ENCODE assay signal across 8 cellular contexts in the genomic region with DNA sequence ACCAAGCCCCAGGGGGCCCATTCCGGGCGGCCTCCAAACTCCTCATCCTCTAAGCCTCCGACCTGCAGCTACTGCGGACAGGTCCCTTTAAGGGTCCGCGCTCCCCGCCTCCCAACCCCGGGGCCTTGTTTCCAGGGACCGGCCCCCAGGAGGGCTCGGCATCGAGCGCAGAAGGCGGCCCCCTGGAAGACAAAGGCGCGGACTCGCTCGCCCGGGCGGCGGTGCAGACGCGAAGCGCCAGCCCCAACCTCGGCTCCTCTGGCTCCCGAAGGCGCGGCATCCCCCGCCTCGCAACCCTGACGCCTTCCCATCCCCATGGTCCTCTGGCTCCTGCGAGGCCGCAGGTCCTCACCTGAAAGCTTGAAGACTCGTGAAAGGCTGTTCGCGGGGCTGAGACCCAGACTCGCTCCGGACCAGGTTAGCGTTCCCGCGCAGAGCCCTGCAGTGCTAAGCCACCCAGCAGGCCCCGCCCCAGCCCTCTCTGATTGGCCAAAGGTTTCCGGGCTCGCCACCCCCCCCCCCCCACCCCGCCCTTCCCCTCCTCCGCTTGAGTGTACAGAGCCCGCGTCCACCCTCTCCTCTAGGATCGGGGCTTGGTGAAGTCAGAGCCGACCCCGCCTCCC. TPM values are rescaled to one million over a fixed set of nuclear protein-coding genes. Genes with fewer than 3 reads are reported as not detected.
A peak's percentile ranks its signal among the peaks of the same experiment; 100 is the strongest.
DNase-seq lines count a peak whose midpoint lies in the region; ATAC-seq and TF ChIP-seq lines count a peak whose summit lies in the region.

A gene (minus strand): TSS at position 426 of the 623 bp plus-strand sequence.

- H3K36me3 ChIP-seq in BJ (ENCODE audit: control insufficient read depth, insufficient read depth, low read length) (no peaks in the 10 kb centered on the region), Loucy (ENCODE audit: insufficient read depth, low read length) (no peaks in the 10 kb centered on the region), tibial nerve (no peaks in the 10 kb centered on the region)

- H3K9ac ChIP-seq in Loucy (ENCODE audit: low read depth, low read length, poor library complexity, severe bottlenecking), result peak within 1 kb of the TSS; percentile 71

- TF ChIP-seq EP300 in tibial nerve (IDR thresholded peaks at IDR 0.05), result no peak

- no peaks in the 10 kb centered on the region for H4K20me1 ChIP-seq in Loucy (ENCODE audit: insufficient read depth, low read length, poor library complexity, severe bottlenecking)

- ATAC-seq in GM21423 (IDR thresholded peaks at IDR 0.05; ENCODE audit: unreplicated experiment) (peak; percentile 52), left cardiac atrium (peak; percentile 92 to 99)

- H3K4me1 ChIP-seq in Loucy (ENCODE audit: insufficient read depth, low read length, poor library complexity, severe bottlenecking), result peaks cover 4% of the 10 kb centered on the region
- H3K4me1 ChIP-seq in tibial nerve, result peaks cover 0 to 8% (median 0%) of the 10 kb centered on the region in 4 donors

- POLR2A ChIA-PET in BJ (lab: Charles Lee), result no interaction called here

- peak within 1 kb of the TSS; percentile 79 for H3K4me2 ChIP-seq in Loucy (ENCODE audit: low read depth, low read length, poor library complexity, severe bottlenecking)

- WGBS in tibial nerve, 2 donors, result 0 to 54% methylated on average over 4 to 43 of the region's 50 CpGs

- H3K79me2 ChIP-seq in Loucy (ENCODE audit: insufficient read depth, low read length), result peaks cover 9% of the 10 kb centered on the region; the same call in 1 of the 2 replicates

- intact Hi-C loops in left cardiac atrium (cut with DNase I) (no loop called here), posterior vena cava (cut with DNase I) (loop anchor here in 1 of 2 donors (10.0 kb wide), 1 partner anchor 138 kb away; a partner anchor contains a TSS)

- no peaks in the 10 kb centered on the region for H3K9me3 ChIP-seq in Loucy (ENCODE audit: insufficient read depth, low read depth, low read length)
- no peaks in the 10 kb centered on the region for H3K9me3 ChIP-seq in tibial nerve

- no peak for DNase-seq in BJ (ENCODE audit: low read depth)
- DNase-seq in T follicular helper cell (ENCODE audit: low read depth), result peak; percentile 44
- peak; percentile 26 for DNase-seq in amniotic epithelial cell (ENCODE audit: low read depth)
- DNase-seq in left cardiac atrium, result peak; percentile 75
- peak; percentile 87 for DNase-seq in posterior vena cava (ENCODE audit: low spot score)
- peak; percentile 42 to 55 for DNase-seq in tibial nerve (ENCODE audit: low spot score in 2 of 2)

- CTCF ChIA-PET in BJ (lab: Yijun Ruan, JAX), result interaction anchor here (1.4 kb wide), 1 partner anchor 22 kb away, joined by 7 read pairs; no protein-coding TSS in a partner anchor

- H3K27me3 ChIP-seq in BJ (ENCODE audit: control insufficient read depth, insufficient read depth, low read length), result no peaks in the 10 kb centered on the region
- H3K27me3 ChIP-seq in Loucy (ENCODE audit: insufficient read depth, low read length, poor library complexity, severe bottlenecking), result no peaks in the 10 kb centered on the region
- H3K27me3 ChIP-seq in tibial nerve, result peaks cover 0 to 25% of the 10 kb centered on the region in 2 donors

- no peak for TF ChIP-seq POLR2A in tibial nerve (IDR thresholded peaks at IDR 0.05)

- H3K4me3 ChIP-seq in BJ (ENCODE audit: low read depth, low read length), result peak within 1 kb of the TSS; percentile 55
- H3K4me3 ChIP-seq in Loucy (ENCODE audit: low read length, poor library complexity, severe bottlenecking), result peak within 1 kb of the TSS; percentile 76
- peak within 1 kb of the TSS; percentile 20 to 55 (median 42) for H3K4me3 ChIP-seq in tibial nerve

- H2AFZ ChIP-seq in Loucy (ENCODE audit: low read length), result peak within 1 kb of the TSS; percentile 86

- TF ChIP-seq CTCF in BJ (IDR thresholded peaks at IDR 0.05; ENCODE audit: insufficient read depth, low read depth, low read length), result no peak
- TF ChIP-seq CTCF in Loucy (conservative IDR thresholded peaks at IDR 0.05; ENCODE audit: low read length), result no peak
- no peak for TF ChIP-seq CTCF in tibial nerve (IDR thresholded peaks at IDR 0.05)

- H3F3A ChIP-seq in Loucy (ENCODE audit: low read depth), result no peaks in the 10 kb centered on the region

- H3K9me2 ChIP-seq in Loucy (replicated peaks; ENCODE audit: low read depth, low read length), result no peaks in the 10 kb centered on the region

- H3K27ac ChIP-seq in tibial nerve, result peak within 1 kb of the TSS in 2 of 4 donors; percentile 24 to 53

RNA-seq across cellular contexts. Expression of the gene that starts here (rescaled TPM):
- 3.0 and 6.3 TPM in 2 replicates for polyA plus RNA-seq in BJ (2011; rRNA removed)
- not detected in 2 replicates for polyA minus RNA-seq in BJ (2011; rRNA and poly(A)+ RNA removed)
- total RNA-seq in left cardiac atrium, result not detected
- total RNA-seq in posterior vena cava, result under 1 TPM; 0.48 to 0.83 TPM
- total RNA-seq in tibial nerve, result not detected

Comparison
In these comparisons a context has a peak if more than half of its experiments do, and no peak if none do; other contexts are left out.
1. Peak in DNase-seq and ATAC-seq in left cardiac atrium; RNA of the gene not detected or under 1 TPM.
2. Peak in DNase-seq in posterior vena cava; RNA of the gene not detected or under 1 TPM.
3. Peak in DNase-seq and H3K4me3 ChIP-seq in tibial nerve; RNA of the gene not detected or under 1 TPM.